ENCODE assay signal across 8 cellular contexts in genomic region chr15:89486726-89487050, GRCh38. TPM values are rescaled to one million over a fixed set of nuclear protein-coding genes. Genes with fewer than 3 reads are reported as not detected.
DNase-seq lines count a peak whose midpoint lies in the region; ATAC-seq and TF ChIP-seq lines count a peak whose summit lies in the region.

No MANE protein-coding gene starts in this region.

- no peaks in the 10 kb centered on the region for H3K79me2 ChIP-seq in GM23338 (replicated peaks; ENCODE audit: insufficient read depth)
- H3K79me2 ChIP-seq in PC-3 (ENCODE audit: low read length), result no peaks in the 10 kb centered on the region

- H3K9me2 ChIP-seq in GM23338 (ENCODE audit: insufficient read depth) (no peaks in the 10 kb centered on the region), PC-3 (replicated peaks; ENCODE audit: low read length) (no peaks in the 10 kb centered on the region)

- H3K9me3 ChIP-seq in PC-3 (ENCODE audit: low read length), result no peaks in the 10 kb centered on the region

- no TSS peak for BruUV-seq in PC-3 (replicated peaks; lab: Mats Ljungman, UMichigan)

- H4K20me1 ChIP-seq in GM23338 (replicated peaks; ENCODE audit: insufficient read depth), result no peaks in the 10 kb centered on the region; the same call in 1 of the 2 replicates
- no peaks in the 10 kb centered on the region for H4K20me1 ChIP-seq in PC-3 (ENCODE audit: low read length)

- intact Hi-C loops in PC-3 (cut with micrococcal nuclease), result no loop called here

- no peaks in the 10 kb centered on the region for H3K9me3 Mint-ChIP-seq in GM23338

- H2AFZ ChIP-seq in GM23338 (0 out of 2 replicates have a peak overlapping the region, but pooled peaks have one; percentile 69), PC-3 (ENCODE audit: low read length) (no peak overlapping the region)

- H3K4me1 Mint-ChIP-seq in GM23338, result peaks cover 5% of the 10 kb centered on the region

- H3K4me1 ChIP-seq in GM23338 (ENCODE audit: insufficient read depth), result 0 out of 2 replicates have a peak, but pooled peaks cover 3% of the 10 kb centered on the region
- peaks cover 14% of the 10 kb centered on the region for H3K4me1 ChIP-seq in PC-3 (ENCODE audit: insufficient read depth, low read length)

- peak overlapping the region; percentile 40; the same call in 1 of the 2 replicates for H3K4me3 ChIP-seq in GM23338
- no peak overlapping the region for H3K4me3 ChIP-seq in epithelial cell of esophagus (ENCODE audit: low read length)
- no peak overlapping the region for H3K4me3 ChIP-seq in PC-3 (ENCODE audit: low read length)

- POLR2A ChIA-PET in PC-3 (lab: Charles Lee; ENCODE audit: unreplicated experiment), result no interaction called here

- H3K9ac ChIP-seq in PC-3 (ENCODE audit: low read length), result no peak overlapping the region

- H3K4me3 Mint-ChIP-seq in GM23338, result peak overlapping the region; percentile 41; the same call in 2 of the 3 replicates

- H3K36me3 ChIP-seq in GM23338 (ENCODE audit: insufficient read depth) (no peaks in the 10 kb centered on the region), PC-3 (ENCODE audit: low read depth, low read length) (no peaks in the 10 kb centered on the region)

- H3K27me3 Mint-ChIP-seq in GM23338 (ENCODE audit: insufficient read depth, low read depth, poor library complexity), result peaks cover 9% of the 10 kb centered on the region

- no peak for TF ChIP-seq CTCF in GM23338 (conservative IDR thresholded peaks at IDR 0.05; ENCODE audit: low read depth in 2 of 2)
- TF ChIP-seq CTCF in epithelial cell of esophagus (IDR thresholded peaks at IDR 0.05; ENCODE audit: insufficient read depth, low read depth, low read length, missing control alignments), result no peak
- TF ChIP-seq CTCF in PC-3 (conservative IDR thresholded peaks at IDR 0.05; ENCODE audit: low read depth, low read length), result no peak

- peak; percentile 94 for ATAC-seq in GM23338
- ATAC-seq in HG02678 (IDR thresholded peaks at IDR 0.05; ENCODE audit: unreplicated experiment), result no peak
- no peak for ATAC-seq in PC-3

- peak overlapping the region; percentile 74 for H3K4me2 ChIP-seq in GM23338
- no peak overlapping the region for H3K4me2 ChIP-seq in PC-3 (ENCODE audit: low read length)

- no peak overlapping the region for H3K27ac ChIP-seq in GM23338 (ENCODE audit: low read depth)
- H3K27ac ChIP-seq in PC-3 (ENCODE audit: low read length), result no peak overlapping the region

- H3K27me3 ChIP-seq in GM23338 (ENCODE audit: insufficient read depth) (peaks cover 3% of the 10 kb centered on the region; the same call in 1 of the 2 replicates), PC-3 (ENCODE audit: low read length) (no peaks in the 10 kb centered on the region)

- CTCF ChIA-PET in PC-3 (lab: Charles Lee), result no interaction called here

- no peak overlapping the region for H3K27ac Mint-ChIP-seq in GM23338

- no peaks in the 10 kb centered on the region for H3K36me3 Mint-ChIP-seq in GM23338 (ENCODE audit: low read depth)

- H3F3A ChIP-seq in GM23338 (replicated peaks; ENCODE audit: low read depth), result no peaks in the 10 kb centered on the region
- no peaks in the 10 kb centered on the region for H3F3A ChIP-seq in PC-3 (ENCODE audit: low read length, unreplicated experiment)

- DNase-seq in GM23338 (ENCODE audit: low spot score) (peak; percentile 69), epithelial cell of esophagus (ENCODE audit: low read depth) (peak; percentile 61), HuH-7.5 (ENCODE audit: low spot score) (no peak), PC-3 (no peak), NCI-H2081 (lab: John Stamatoyannopoulos, UW) (no peak)
- DNase-seq in activated CD4-positive, alpha-beta T cell treated with anti-CD3 and anti-CD28 coated beads for 1 hour, result peak; percentile 14
- DNase-seq in stimulated activated CD8-positive, alpha-beta memory T cell treated with anti-CD3 and anti-CD28 coated beads, Interleukin-12 subunit alpha, Interleukin-12 subunit beta, amount 100 ng/mL, for 4 hours (ENCODE audit: low read depth), result peak; percentile 6

TF ChIP-seq in GM23338, 12 proteins besides CTCF, POLR2A, EP300 and RAD21 (continues in another document):
- TF ChIP-seq ETS1 (IDR thresholded peaks at IDR 0.05) (no peak), STAT1 (IDR thresholded peaks at IDR 0.05; ENCODE audit: unreplicated experiment) (no peak), ZNF114 (CRISPR knock-in tag; IDR thresholded peaks at IDR 0.05) (no peak), ZNF331 (CRISPR knock-in tag; IDR thresholded peaks at IDR 0.05; ENCODE audit: low read depth) (no peak), NANOG (IDR thresholded peaks at IDR 0.05; ENCODE audit: borderline replicate concordance) (no peak), JUNB (IDR thresholded peaks at IDR 0.05; ENCODE audit: unreplicated experiment) (no peak), EZH2phosphoT487 (IDR thresholded peaks at IDR 0.05; ENCODE audit: unreplicated experiment) (no peak), ZNF462 (CRISPR knock-in tag; IDR thresholded peaks at IDR 0.05) (no peak), EZH2 (IDR thresholded peaks at IDR 0.05; ENCODE audit: low read depth, unreplicated experiment) (no peak), POLR2AphosphoS5 (IDR thresholded peaks at IDR 0.05; ENCODE audit: low read depth) (no peak)

RNA-seq across cellular contexts. Expression of gene RHCG, which starts 9.7 kb away (rescaled TPM):
- 0.63 TPM in 1 of 2 replicates, not detected in the other for total RNA-seq in GM23338 (2014; rRNA removed; shearing (Covaris generic))
- polyA plus RNA-seq in GM23338 (2016; fragmentation: Nextera tagmentation; extraction: Ambion mirVana), result 0.21 and 0.35 TPM in 2 replicates
- not detected in 2 replicates for total RNA-seq in PC-3 (2014; rRNA removed)

Comparison
In these comparisons a context has a peak if more than half of its experiments do, and no peak if none do; other contexts are left out.
1. DNase-seq: peak in GM23338 (single experiment), activated CD4-positive, alpha-beta T cell treated with anti-CD3 and anti-CD28 coated beads for 1 hour (single experiment), epithelial cell of esophagus (single experiment) and stimulated activated CD8-positive, alpha-beta memory T cell treated with anti-CD3 and anti-CD28 coated beads, Interleukin-12 subunit alpha, Interleukin-12 subunit beta, amount 100 ng/mL, for 4 hours (single experiment); none in HuH-7.5 (single experiment), PC-3 (single experiment) and NCI-H2081 (0 of 2).